ENCODE assay signal across 20 cellular contexts in the genomic region with DNA sequence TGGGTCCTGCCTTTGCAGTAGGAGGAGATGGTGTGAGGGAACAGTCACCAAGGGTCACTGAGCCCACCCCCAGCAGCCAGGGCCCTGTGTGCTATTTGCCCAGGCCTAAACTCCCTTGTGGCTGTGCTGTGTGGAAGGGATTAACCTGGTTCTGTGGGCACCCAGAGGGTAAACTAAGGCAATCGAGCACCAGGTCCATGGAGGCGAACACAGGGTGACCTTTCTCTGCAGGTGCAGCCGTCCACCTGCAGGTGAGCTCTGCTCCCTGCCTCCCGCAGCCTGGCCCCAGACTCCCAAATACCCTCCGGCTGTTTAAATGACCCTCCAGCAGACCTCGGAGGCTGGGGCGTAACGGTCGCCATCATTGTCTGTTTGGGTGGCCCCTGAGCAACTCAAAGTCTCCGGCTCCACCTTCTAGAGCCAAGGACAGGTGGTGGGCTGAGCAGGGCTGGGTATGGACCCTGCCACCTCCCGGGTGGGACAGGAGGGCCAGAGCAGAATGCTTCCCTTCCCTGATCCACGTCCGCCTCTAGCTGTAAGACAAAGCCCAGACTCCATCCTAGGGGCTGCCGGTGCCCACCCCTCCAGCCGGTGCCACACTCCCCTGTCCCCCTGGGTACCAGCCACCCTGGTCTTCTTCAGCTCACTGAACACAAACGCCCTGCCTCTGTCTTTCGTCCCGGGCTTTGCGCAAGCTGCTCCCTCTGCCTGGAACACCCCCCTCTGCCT. TPM values are rescaled to one million over a fixed set of nuclear protein-coding genes. Genes with fewer than 3 reads are reported as not detected.
DNase-seq lines count a peak whose midpoint lies in the region; ATAC-seq, FAIRE-seq and TF ChIP-seq lines count a peak whose summit lies in the region.
"Had no signal": no experiment of that assay in that cellular context is flagged by ENCODE, and none has a peak within 500 bp of the region (broad histone marks: within the 10 kb centered on the region; RNA-seq: fewer than 3 reads in every experiment).

No MANE protein-coding gene starts in this region.

- TF ChIP-seq RAD21 in H1 (IDR thresholded peaks at IDR 0.05 in 1 of 2, conservative IDR thresholded peaks at IDR 0.05 in 1 of 2; ENCODE audit: low read depth in 2 of 2, low read length in 2 of 2): no peak

- in situ Hi-C loops in ACHN (cut with HindIII; ENCODE audit: low pct_ligation_motif_present, low pct_unique_long_range_greater_than_20kb, low sequenced_read_pairs): no loop called here

- H3F3A ChIP-seq in neural progenitor cell (ENCODE audit: low read depth): peaks cover 17% of the 10 kb centered on the region

- H3K4me2 ChIP-seq in H1 (ENCODE audit: insufficient read depth in 1 of 2, low read depth in 2 of 2, low read length in 2 of 2) (no peak overlapping the region), neural progenitor cell (no peak overlapping the region)

- no peaks in the 10 kb centered on the region for H3K79me1 ChIP-seq in H1 (ENCODE audit: low read depth, low read length)

- no peak overlapping the region for H3K9ac ChIP-seq in H1 (replicated peaks in 1 of 4; ENCODE audit: extremely low read depth in 1 of 4, low read depth in 3 of 4, low read length in 3 of 4)
- H3K9ac ChIP-seq in neural progenitor cell: no peak overlapping the region
- H3K9ac ChIP-seq: GM23248 had no signal

- no peak overlapping the region for H3K23ac ChIP-seq in H1 (ENCODE audit: insufficient read length)

- no peaks in the 10 kb centered on the region for H4K20me1 ChIP-seq in H1 (replicated peaks in 1 of 2; ENCODE audit: control insufficient read depth in 1 of 2, insufficient read depth in 2 of 2, low read length in 2 of 2)
- H4K20me1 ChIP-seq in neural progenitor cell (ENCODE audit: low read depth): no peaks in the 10 kb centered on the region

- H3K9me3 ChIP-seq in H1 (ENCODE audit: insufficient read depth in 2 of 2, low read depth in 1 of 2, low read length in 1 of 2): no peaks in the 10 kb centered on the region
- no peaks in the 10 kb centered on the region for H3K9me3 ChIP-seq in neural progenitor cell (ENCODE audit: low read depth)
- no peaks in the 10 kb centered on the region for H3K9me3 ChIP-seq in small intestine (ENCODE audit: control insufficient read depth, low read depth)
- H3K9me3 ChIP-seq: Caco-2 had no signal

- H3K4me1 ChIP-seq in H1 (replicated peaks in 1 of 4; ENCODE audit: control insufficient read depth in 3 of 4, insufficient read depth in 4 of 4, low read length in 3 of 4) (peaks cover 0 to 3% (median 0%) of the 10 kb centered on the region in 4 experiments; a peak in 1 of 7 replicates), neural progenitor cell (peaks cover 6% of the 10 kb centered on the region), small intestine (ENCODE audit: control insufficient read depth in 2 of 2, insufficient read depth in 1 of 2, low read depth in 1 of 2, low read length in 1 of 2) (no peaks in the 10 kb centered on the region)
- H3K4me1 ChIP-seq: BE2C, Caco-2 had no signal

- H3K14ac ChIP-seq in H1 (ENCODE audit: insufficient read length): no peak overlapping the region

- H3K4me1 Mint-ChIP-seq in CD14-positive monocyte (peaks cover 8% of the 10 kb centered on the region), neural progenitor cell (peaks cover 34% of the 10 kb centered on the region)
- H3K4me1 Mint-ChIP-seq: CD8-positive, alpha-beta memory T cell had no signal

- peaks cover 4% of the 10 kb centered on the region; the same call in 1 of the 2 replicates for H3K23me2 ChIP-seq in H1 (ENCODE audit: low read depth, low read length)

- no peak overlapping the region for H3K4me3 Mint-ChIP-seq in CD14-positive monocyte
- H3K4me3 Mint-ChIP-seq in neural progenitor cell: no peak overlapping the region
- H3K4me3 Mint-ChIP-seq: CD8-positive, alpha-beta memory T cell; HFFc6 had no signal

- H2BK20ac ChIP-seq in H1 (ENCODE audit: low read length): no peak overlapping the region

- H3K4me3 ChIP-seq in H1 (ENCODE audit: extremely low read depth in 1 of 4, insufficient read depth in 2 of 4, low read depth in 3 of 4, low read length in 4 of 4) (no peak overlapping the region), neural progenitor cell (no peak overlapping the region), small intestine (ENCODE audit: low read depth in 1 of 2, low read length in 2 of 2) (no peak overlapping the region)
- H3K4me3 ChIP-seq: GM23248 had no signal

- no peak overlapping the region for H3K18ac ChIP-seq in H1 (ENCODE audit: extremely low read depth, low read length)

- H4K91ac ChIP-seq in H1 (replicated peaks; ENCODE audit: insufficient read length, low read length): no peak overlapping the region

- no peak overlapping the region for H2BK120ac ChIP-seq in H1 (replicated peaks; ENCODE audit: low read depth, low read length)

- H3K36me3 Mint-ChIP-seq in CD14-positive monocyte: no peaks in the 10 kb centered on the region
- H3K36me3 Mint-ChIP-seq in neural progenitor cell: no peaks in the 10 kb centered on the region
- H3K36me3 Mint-ChIP-seq: CD8-positive, alpha-beta memory T cell had no signal

- ATAC-seq in GM21717 (IDR thresholded peaks at IDR 0.05; ENCODE audit: unreplicated experiment) (no peak), HG03354 (IDR thresholded peaks at IDR 0.05; ENCODE audit: poor library complexity, severe bottlenecking, unreplicated experiment) (no peak)

- H3K27ac ChIP-seq in H1 (ENCODE audit: low read depth, low read length) (no peak overlapping the region), neural progenitor cell (no peak overlapping the region), small intestine (ENCODE audit: low read depth in 1 of 2, low read length in 1 of 2) (no peak overlapping the region)
- H3K27ac ChIP-seq: C4-2B, GM23248 had no signal

- FAIRE-seq in H1 (lab: Jason Lieb, UNC) (no peak), small intestine (lab: Jason Lieb, UNC) (no peak)

- TF ChIP-seq POLR2A in H1 (IDR thresholded peaks at IDR 0.05; ENCODE audit: control extremely low read depth in 1 of 2, low read depth in 2 of 2, low read length in 2 of 2): no peak

- no peak overlapping the region for H2BK5ac ChIP-seq in H1 (ENCODE audit: low read depth, low read length)

- DNase-seq in CD14-positive monocyte (ENCODE audit: low spot score) (peak; percentile 23), NCI-H146 (lab: John Stamatoyannopoulos, UW) (peak; percentile 51), H1 (ENCODE audit: low read depth in 1 of 2, low spot score in 2 of 2) (no peak), neural progenitor cell (ENCODE audit: low spot score) (no peak), ACHN (no peak), small intestine (no peak)
- DNase-seq: BE2C; Caco-2; CD8-positive, alpha-beta memory T cell; DND-41; GDM1; GM23248; HCEC 1CT; HFFc6; IMR-90; KG1 had no signal

- POLR2A ChIA-PET in H1 (lab: Charles Lee; ENCODE audit: partially characterized antibody): interaction anchor here (1.0 kb wide), 1 partner anchor 10 kb away, joined by 4 read pairs; no protein-coding TSS in a partner anchor

- no peak overlapping the region for H2BK15ac ChIP-seq in H1 (ENCODE audit: low read length)

- intact Hi-C loops in CD14-positive monocyte (cut with micrococcal nuclease): no loop called here

- peaks cover 0 to 2% (median 0%) of the 10 kb centered on the region in 7 donors for H3K9me3 Mint-ChIP-seq in CD14-positive monocyte
- no peaks in the 10 kb centered on the region for H3K9me3 Mint-ChIP-seq in neural progenitor cell
- H3K9me3 Mint-ChIP-seq: CD8-positive, alpha-beta memory T cell; HFFc6 had no signal

- H3K4ac ChIP-seq in H1 (replicated peaks; ENCODE audit: insufficient read length, low read depth, low read length): no peak overlapping the region

- H3K27me3 Mint-ChIP-seq in CD14-positive monocyte (ENCODE audit: low read depth in 3 of 3) (peaks cover 4 to 14% (median 9%) of the 10 kb centered on the region in 3 donors), neural progenitor cell (ENCODE audit: insufficient read depth, low read depth) (peaks cover 15% of the 10 kb centered on the region)

- H3K27ac Mint-ChIP-seq in CD14-positive monocyte (no peak overlapping the region), neural progenitor cell (peak overlapping the region; percentile 85)
- H3K27ac Mint-ChIP-seq: HFFc6 had no signal

- no peak overlapping the region for H3K56ac ChIP-seq in H1 (replicated peaks; ENCODE audit: insufficient read length, low read depth, low read length)

- H2BK12ac ChIP-seq in H1 (ENCODE audit: low read depth, low read length): no peak overlapping the region

- 81% methylated on average over 18 of the region's 19 CpGs; no CpG with 5 or more reads in 1 of the 2 experiments for WGBS in H1 (ENCODE audit: extremely low coverage in 1 of 2, insufficient coverage in 1 of 2, insufficient read length in 1 of 2, insufficient replicate concordance in 2 of 2, low coverage in 1 of 2, low lambda C conversion rate in 2 of 2, missing lambda C conversion rate in 1 of 2), 2 experiments
- 68 to 71% (median 70%) methylated on average over 17 to 19 of the region's 19 CpGs for WGBS in small intestine, 3 donors

- no peaks in the 10 kb centered on the region; a peak in 1 of 7 replicates for H3K27me3 ChIP-seq in H1 (replicated peaks in 1 of 4; ENCODE audit: control insufficient read depth in 3 of 4, extremely low read depth in 1 of 4, insufficient read depth in 3 of 4, low read length in 3 of 4)
- H3K27me3 ChIP-seq in neural progenitor cell: no peaks in the 10 kb centered on the region
- H3K27me3 ChIP-seq in small intestine (ENCODE audit: control insufficient read depth in 2 of 2, insufficient read depth in 2 of 2, low read length in 2 of 2): no peaks in the 10 kb centered on the region

- CTCF ChIA-PET in H1 (lab: Charles Lee; ENCODE audit: partially characterized antibody): interaction anchor here (0.8 to 3.3 kb wide), 17 partner anchors 10 to 241 kb away, joined by 3 to 17 read pairs (median 4); no protein-coding TSS in a partner anchor

- H4K8ac ChIP-seq in H1 (ENCODE audit: extremely low read depth, insufficient read depth, low read length): no peak overlapping the region

- no peak overlapping the region for H2AK5ac ChIP-seq in H1 (ENCODE audit: low read depth, low read length)

- H3K79me2 ChIP-seq in H1 (ENCODE audit: control insufficient read depth in 1 of 2, insufficient read depth in 2 of 2, low read length in 2 of 2) (no peaks in the 10 kb centered on the region), neural progenitor cell (ENCODE audit: low read depth) (no peaks in the 10 kb centered on the region)

- no peak for TF ChIP-seq EP300 in H1 (IDR thresholded peaks at IDR 0.05; ENCODE audit: borderline replicate concordance in 1 of 2, low read depth in 2 of 2, low read length in 2 of 2)

- TF ChIP-seq CTCF in CD14-positive monocyte (IDR thresholded peaks at IDR 0.05): no peak
- peak in 2 of 3 experiments; percentile 9 to 12; a peak in 2 of 4 replicates for TF ChIP-seq CTCF in H1 (IDR thresholded peaks at IDR 0.05; ENCODE audit: control extremely low read depth in 1 of 3, insufficient read depth in 1 of 3, low read depth in 1 of 3, low read length in 3 of 3)
- no peak for TF ChIP-seq CTCF in neural progenitor cell (IDR thresholded peaks at IDR 0.05)

- H3K36me3 ChIP-seq in H1 (ENCODE audit: control insufficient read depth in 2 of 4, insufficient read depth in 4 of 4, low read length in 3 of 4): no peaks in the 10 kb centered on the region
- H3K36me3 ChIP-seq in neural progenitor cell: no peaks in the 10 kb centered on the region
- no peaks in the 10 kb centered on the region for H3K36me3 ChIP-seq in small intestine (ENCODE audit: control insufficient read depth in 2 of 2, insufficient read depth in 2 of 2, low read length in 2 of 2)
- H3K36me3 ChIP-seq: BE2C had no signal

- no peak overlapping the region for H2AFZ ChIP-seq in H1 (ENCODE audit: low read length)
- no peak overlapping the region for H2AFZ ChIP-seq in neural progenitor cell (replicated peaks)
- H2AFZ ChIP-seq: GM23248 had no signal

- H4K5ac ChIP-seq in H1 (ENCODE audit: insufficient read length, low read depth, low read length): no peak overlapping the region

RNA-seq across cellular contexts. Expression of a gene that starts 34.1 kb away (rescaled TPM):
- polyA plus RNA-seq in CD14-positive monocyte (not detected), H1 (2011; rRNA removed) (8.8 and 13.2 TPM in 2 replicates), small intestine (1 to 10 TPM in 1 of 3 donors, not detected in 2; 1.5 TPM)
- 5.3 and 6.1 TPM in 2 replicates for total RNA-seq in H1 (2021; fragmentation: NEBNext Ultra II Directional; extraction: Animal tissue kit (Norgen Biotek cat#: 25700))
- 5.6 TPM for polyA plus RNA-seq in H1 (2011; cell fraction: cytosol; rRNA removed)
- polyA plus RNA-seq in H1 (2011; cell fraction: nucleus; rRNA removed): 11.0 TPM
- polyA plus RNA-seq in H1 (2012, experiment 1 of 2): 3.9 to 10.9 TPM (median 7.8 TPM) in 4 replicates
- polyA plus RNA-seq in H1 (2012, experiment 2 of 2): 5.2 TPM
- 11.6 TPM for polyA plus RNA-seq in H1 (2013, experiment 1 of 2)
- polyA plus RNA-seq in H1 (2013, experiment 2 of 2): 10.8 TPM
- 0.66 and 1.2 TPM in 2 replicates for polyA minus RNA-seq in H1 (2011; rRNA and poly(A)+ RNA removed)
- polyA minus RNA-seq in H1 (2011; cell fraction: cytosol; rRNA and poly(A)+ RNA removed): 2.1 TPM
- polyA minus RNA-seq in H1 (2011; cell fraction: nucleus; rRNA and poly(A)+ RNA removed): 1.2 TPM
- total RNA-seq in neural progenitor cell (ENCODE audit: low replicate concordance): 1.8 and 7.2 TPM in 2 replicates
- total RNA-seq: Caco-2; CD8-positive, alpha-beta memory T cell had no signal
- polyA plus RNA-seq: CD8-positive, alpha-beta memory T cell had no signal

RNA-seq across cellular contexts. Expression of a gene that starts 35.9 kb away (rescaled TPM):
- polyA plus RNA-seq in CD14-positive monocyte (not detected), H1 (2011; rRNA removed) (9.3 and 11.5 TPM in 2 replicates), small intestine (under 1 TPM in 1 of 3 donors, not detected in 2; 0.25 TPM)
- total RNA-seq in H1 (2021; fragmentation: NEBNext Ultra II Directional; extraction: Animal tissue kit (Norgen Biotek cat#: 25700)): 12.3 and 13.2 TPM in 2 replicates
- polyA plus RNA-seq in H1 (2011; cell fraction: cytosol; rRNA removed): 6.0 TPM
- 24.8 TPM for polyA plus RNA-seq in H1 (2011; cell fraction: nucleus; rRNA removed)
- polyA plus RNA-seq in H1 (2012, experiment 1 of 2): 8.0 to 13.0 TPM (median 12.4 TPM) in 4 replicates
- polyA plus RNA-seq in H1 (2012, experiment 2 of 2): 10.7 TPM
- polyA plus RNA-seq in H1 (2013, experiment 1 of 2): 18.4 TPM
- 15.1 TPM for polyA plus RNA-seq in H1 (2013, experiment 2 of 2)
- 3.8 and 4.1 TPM in 2 replicates for polyA minus RNA-seq in H1 (2011; rRNA and poly(A)+ RNA removed)
- 4.8 TPM for polyA minus RNA-seq in H1 (2011; cell fraction: cytosol; rRNA and poly(A)+ RNA removed)
- 7.2 TPM for polyA minus RNA-seq in H1 (2011; cell fraction: nucleus; rRNA and poly(A)+ RNA removed)
- 0.03 TPM in 1 of 2 replicates, not detected in the other for total RNA-seq in neural progenitor cell (ENCODE audit: low replicate concordance)
- total RNA-seq: GM23248, HFFc6, IMR-90 had no signal
- polyA plus RNA-seq: AG04450; CD8-positive, alpha-beta memory T cell; GM23248; IMR-90 had no signal

Comparison
In these comparisons a context has a peak if more than half of its experiments do, and no peak if none do; other contexts are left out.
1. DNase-seq: peak in CD14-positive monocyte (single experiment) and NCI-H146 (single experiment); none in H1 (0 of 2), neural progenitor cell (single experiment), ACHN (single experiment) and small intestine (single experiment).
2. CTCF ChIP-seq: peak in H1 (2 of 3); none in CD14-positive monocyte (single experiment) and neural progenitor cell (single experiment).
3. RNA of a gene that starts 35.9 kb away (polyA plus RNA-seq): 6.0 to 24.8 TPM in H1; not detected in CD14-positive monocyte and 0.25 TPM in small intestine; every median in the first group is over 4 times any median in the second.